17 cellular contexts compared by ENCODE assay signal in genomic region chr1:47174621-47175020, GRCh38. TPM values are rescaled to one million over a fixed set of nuclear protein-coding genes. Genes with fewer than 3 reads are reported as not detected.
DNase-seq lines count a peak whose midpoint lies in the region; FAIRE-seq and TF ChIP-seq lines count a peak whose summit lies in the region.
"Had no signal": no experiment of that assay in that cellular context is flagged by ENCODE, and none has a peak within 500 bp of the region (broad histone marks: within the 10 kb centered on the region; RNA-seq: fewer than 3 reads in every experiment).

No MANE protein-coding gene starts in this region.

- TF ChIP-seq EP300 in H1 (IDR thresholded peaks at IDR 0.05; ENCODE audit: borderline replicate concordance in 1 of 2, low read depth in 2 of 2, low read length in 2 of 2) (no peak), stomach (IDR thresholded peaks at IDR 0.05) (no peak)

- 0 out of 2 replicates have a peak overlapping the region, but pooled peaks have one; percentile 62 for H2BK12ac ChIP-seq in H1 (ENCODE audit: low read depth, low read length)

- H3K18ac ChIP-seq in H1 (ENCODE audit: extremely low read depth, low read length): no peak overlapping the region

- no peak overlapping the region for H3K9ac ChIP-seq in H1 (replicated peaks in 1 of 4; ENCODE audit: extremely low read depth in 1 of 4, low read depth in 3 of 4, low read length in 3 of 4)
- H3K9ac ChIP-seq: GM23248, KMS-11, SK-N-SH had no signal

- no peak overlapping the region for H2BK120ac ChIP-seq in H1 (replicated peaks; ENCODE audit: low read depth, low read length)

- H3K4me3 ChIP-seq in H1 (ENCODE audit: extremely low read depth in 1 of 4, insufficient read depth in 2 of 4, low read depth in 3 of 4, low read length in 4 of 4) (no peak overlapping the region), stomach (no peak overlapping the region)
- H3K4me3 ChIP-seq: GM12878, PC-9 had no signal

- no peak overlapping the region for H3K4me2 ChIP-seq in H1 (ENCODE audit: insufficient read depth in 1 of 2, low read depth in 2 of 2, low read length in 2 of 2)
- H3K4me2 ChIP-seq: KMS-11, SK-N-SH had no signal

- H3K79me1 ChIP-seq in H1 (ENCODE audit: low read depth, low read length): no peaks in the 10 kb centered on the region

- H3K27ac ChIP-seq in H1 (ENCODE audit: low read depth, low read length) (no peak overlapping the region), stomach (no peak overlapping the region)
- H3K27ac ChIP-seq: GM23248, KMS-11, PC-9 had no signal

- H3K23ac ChIP-seq in H1 (ENCODE audit: insufficient read length): no peak overlapping the region

- H2BK15ac ChIP-seq in H1 (ENCODE audit: low read length): no peak overlapping the region

- H3K36me3 ChIP-seq in H1 (ENCODE audit: control insufficient read depth in 2 of 4, insufficient read depth in 4 of 4, low read length in 3 of 4): no peaks in the 10 kb centered on the region
- no peaks in the 10 kb centered on the region for H3K36me3 ChIP-seq in stomach
- H3K36me3 ChIP-seq: BE2C had no signal

- peaks cover 0 to 8% (median 1%) of the 10 kb centered on the region in 4 experiments; a peak in 3 of 7 replicates for H3K4me1 ChIP-seq in H1 (replicated peaks in 1 of 4; ENCODE audit: control insufficient read depth in 3 of 4, insufficient read depth in 4 of 4, low read length in 3 of 4)
- H3K4me1 ChIP-seq in stomach: peaks cover 4 to 13% (median 11%) of the 10 kb centered on the region in 4 donors
- H3K4me1 ChIP-seq: BE2C had no signal

- intact Hi-C loops in activated CD4-positive, alpha-beta memory T cell treated with anti-CD3 and anti-CD28 coated beads for 36 hours (cut with micrococcal nuclease): loop anchor here (5.0 to 10.0 kb wide), 5 partner anchors 140 to 553 kb away; partner anchors contain the start of gene STIL
- intact Hi-C loops in stomach (cut with DNase I; ENCODE audit: low total_unique reads): no loop called here

- H3K79me2 ChIP-seq in H1 (ENCODE audit: control insufficient read depth in 1 of 2, insufficient read depth in 2 of 2, low read length in 2 of 2): no peaks in the 10 kb centered on the region

- TF ChIP-seq POLR2A in H1 (IDR thresholded peaks at IDR 0.05; ENCODE audit: control extremely low read depth in 1 of 2, low read depth in 2 of 2, low read length in 2 of 2) (no peak), stomach (IDR thresholded peaks at IDR 0.05) (no peak)

- no peak overlapping the region for H3K56ac ChIP-seq in H1 (replicated peaks; ENCODE audit: insufficient read length, low read depth, low read length)

- no peaks in the 10 kb centered on the region for H3K9me3 ChIP-seq in H1 (ENCODE audit: insufficient read depth in 2 of 2, low read depth in 1 of 2, low read length in 1 of 2)
- H3K9me3 ChIP-seq in stomach: peaks cover 0 to 11% (median 7%) of the 10 kb centered on the region in 4 donors
- H3K9me3 ChIP-seq: BE2C, SK-N-SH had no signal

- H4K20me1 ChIP-seq in H1 (replicated peaks in 1 of 2; ENCODE audit: control insufficient read depth in 1 of 2, insufficient read depth in 2 of 2, low read length in 2 of 2): no peaks in the 10 kb centered on the region

- peaks cover 7% of the 10 kb centered on the region for H3K4me1 Mint-ChIP-seq in activated CD4-positive, alpha-beta memory T cell treated with anti-CD3 and anti-CD28 coated beads, Interleukin-2, amount 10 ng/mL, durations not matched to agents 7 days and 5 days
- H3K4me1 Mint-ChIP-seq in activated CD4-positive, alpha-beta memory T cell treated with anti-CD3 and anti-CD28 coated beads for 36 hours (ENCODE audit: low read depth): peaks cover 7% of the 10 kb centered on the region

- peaks cover 15% of the 10 kb centered on the region for H3K27me3 Mint-ChIP-seq in activated CD4-positive, alpha-beta memory T cell treated with anti-CD3 and anti-CD28 coated beads, Interleukin-2, amount 10 ng/mL, durations not matched to agents 7 days and 5 days
- peaks cover 22% of the 10 kb centered on the region for H3K27me3 Mint-ChIP-seq in activated CD4-positive, alpha-beta memory T cell treated with anti-CD3 and anti-CD28 coated beads for 36 hours

- H2BK5ac ChIP-seq in H1 (ENCODE audit: low read depth, low read length): no peak overlapping the region

- H2AK5ac ChIP-seq in H1 (ENCODE audit: low read depth, low read length): no peak overlapping the region

- no peak overlapping the region for H4K8ac ChIP-seq in H1 (ENCODE audit: extremely low read depth, insufficient read depth, low read length)

- CTCF ChIA-PET in activated CD4-positive, alpha-beta memory T cell treated with anti-CD3 and anti-CD28 coated beads, Interleukin-2, amount 10 ng/mL, durations not matched to agents 7 days and 5 days (lab: Charles Lee): interaction anchor here (0.9 to 3.2 kb wide), 4 partner anchors 9 to 91 kb away, joined by 3 to 19 read pairs (median 6); no protein-coding TSS in a partner anchor
- CTCF ChIA-PET in activated CD4-positive, alpha-beta memory T cell treated with anti-CD3 and anti-CD28 coated beads for 36 hours (lab: Charles Lee): interaction anchor here (0.6 to 6.4 kb wide), 12 partner anchors 10 to 552 kb away, joined by 3 to 68 read pairs (median 4); partner anchors contain the start of genes FOXD2, PDZK1IP1 and STIL
- CTCF ChIA-PET in H1 (lab: Charles Lee; ENCODE audit: partially characterized antibody): interaction anchor here (0.7 to 14.4 kb wide), 34 partner anchors 9 to 680 kb away, joined by 3 to 207 read pairs (median 5); partner anchors contain the start of genes PDZK1IP1 and STIL

- H3K36me3 Mint-ChIP-seq in activated CD4-positive, alpha-beta memory T cell treated with anti-CD3 and anti-CD28 coated beads, Interleukin-2, amount 10 ng/mL, durations not matched to agents 7 days and 5 days (ENCODE audit: low read depth): no peaks in the 10 kb centered on the region
- H3K36me3 Mint-ChIP-seq in activated CD4-positive, alpha-beta memory T cell treated with anti-CD3 and anti-CD28 coated beads for 36 hours: no peaks in the 10 kb centered on the region

- no peak overlapping the region for H2AFZ ChIP-seq in H1 (ENCODE audit: low read length)
- H2AFZ ChIP-seq: GM23248, PC-9 had no signal

- no peak overlapping the region for H4K91ac ChIP-seq in H1 (replicated peaks; ENCODE audit: insufficient read length, low read length)

- peaks cover 2% of the 10 kb centered on the region; the same call in 1 of the 2 replicates for H3K23me2 ChIP-seq in H1 (ENCODE audit: low read depth, low read length)

- H3K27me3 ChIP-seq in H1 (replicated peaks in 1 of 4; ENCODE audit: control insufficient read depth in 3 of 4, extremely low read depth in 1 of 4, insufficient read depth in 3 of 4, low read length in 3 of 4) (peaks cover 0 to under 1% (median under 1%) of the 10 kb centered on the region in 4 experiments; a peak in 3 of 7 replicates), stomach (peaks cover 0 to 12% (median 0%) of the 10 kb centered on the region in 3 donors)
- H3K27me3 ChIP-seq: BE2C had no signal

- H3K4me3 Mint-ChIP-seq in activated CD4-positive, alpha-beta memory T cell treated with anti-CD3 and anti-CD28 coated beads, Interleukin-2, amount 10 ng/mL, durations not matched to agents 7 days and 5 days: no peak overlapping the region
- no peak overlapping the region for H3K4me3 Mint-ChIP-seq in activated CD4-positive, alpha-beta memory T cell treated with anti-CD3 and anti-CD28 coated beads for 36 hours

- peak; percentile 10 for DNase-seq in activated CD4-positive, alpha-beta memory T cell treated with anti-CD3 and anti-CD28 coated beads, Interleukin-2, amount 10 ng/mL, durations not matched to agents 7 days and 5 days
- no peak for DNase-seq in activated CD4-positive, alpha-beta memory T cell treated with anti-CD3 and anti-CD28 coated beads for 36 hours
- peak; percentile 1 for DNase-seq in H4 (ENCODE audit: low spot score)
- peak in 1 of 2 experiments; percentile 40 for DNase-seq in H1 (ENCODE audit: low read depth in 1 of 2, low spot score in 2 of 2)
- DNase-seq in stomach: peak; percentile 7
- no peak for DNase-seq in HuH-7 (ENCODE audit: low spot score)
- no peak for DNase-seq in COR-L47 (lab: John Stamatoyannopoulos, UW)
- no peak for DNase-seq in NCI-H345 treated with DMSO at 0.1 percent for 48 hours (lab: John Stamatoyannopoulos, UW; ENCODE audit: unreplicated experiment)
- DNase-seq: SIG-M5 had no signal

- no peak overlapping the region for H3K27ac Mint-ChIP-seq in activated CD4-positive, alpha-beta memory T cell treated with anti-CD3 and anti-CD28 coated beads, Interleukin-2, amount 10 ng/mL, durations not matched to agents 7 days and 5 days
- H3K27ac Mint-ChIP-seq in activated CD4-positive, alpha-beta memory T cell treated with anti-CD3 and anti-CD28 coated beads for 36 hours: no peak overlapping the region

- TF ChIP-seq RAD21 in H1 (IDR thresholded peaks at IDR 0.05 in 1 of 2, conservative IDR thresholded peaks at IDR 0.05 in 1 of 2; ENCODE audit: low read depth in 2 of 2, low read length in 2 of 2): no peak

- POLR2A ChIA-PET in activated CD4-positive, alpha-beta memory T cell treated with anti-CD3 and anti-CD28 coated beads, Interleukin-2, amount 10 ng/mL, durations not matched to agents 7 days and 5 days (lab: Charles Lee): no interaction called here
- POLR2A ChIA-PET in activated CD4-positive, alpha-beta memory T cell treated with anti-CD3 and anti-CD28 coated beads for 36 hours (lab: Charles Lee): interaction anchor here (1.4 kb wide), 1 partner anchor 18 kb away, joined by 4 read pairs; no protein-coding TSS in a partner anchor
- POLR2A ChIA-PET in H1 (lab: Charles Lee; ENCODE audit: partially characterized antibody): no interaction called here

- H3K14ac ChIP-seq in H1 (ENCODE audit: insufficient read length): no peak overlapping the region

- FAIRE-seq in H1 (lab: Jason Lieb, UNC): no peak

- H2BK20ac ChIP-seq in H1 (ENCODE audit: low read length): no peak overlapping the region

- H3K9me3 Mint-ChIP-seq in activated CD4-positive, alpha-beta memory T cell treated with anti-CD3 and anti-CD28 coated beads, Interleukin-2, amount 10 ng/mL, durations not matched to agents 7 days and 5 days: no peaks in the 10 kb centered on the region
- peaks cover 2% of the 10 kb centered on the region for H3K9me3 Mint-ChIP-seq in activated CD4-positive, alpha-beta memory T cell treated with anti-CD3 and anti-CD28 coated beads for 36 hours

- H4K5ac ChIP-seq in H1 (ENCODE audit: insufficient read length, low read depth, low read length): no peak overlapping the region

- TF ChIP-seq CTCF in H1 (IDR thresholded peaks at IDR 0.05; ENCODE audit: control extremely low read depth in 1 of 3, insufficient read depth in 1 of 3, low read depth in 1 of 3, low read length in 3 of 3): no peak
- TF ChIP-seq CTCF in stomach (IDR thresholded peaks at IDR 0.05): no peak

- H3K4ac ChIP-seq in H1 (replicated peaks; ENCODE audit: insufficient read length, low read depth, low read length): no peak overlapping the region

RNA-seq across cellular contexts. Expression of gene PDZK1IP1, which starts 15.2 kb away (rescaled TPM):
- not detected for total RNA-seq in activated CD4-positive, alpha-beta memory T cell treated with anti-CD3 and anti-CD28 coated beads, Interleukin-2, amount 10 ng/mL, durations not matched to agents 7 days and 5 days
- not detected for total RNA-seq in activated CD4-positive, alpha-beta memory T cell treated with anti-CD3 and anti-CD28 coated beads for 36 hours
- total RNA-seq in H4 (2014; rRNA removed; shearing (Covaris generic)): not detected in 2 replicates
- not detected in 2 replicates for total RNA-seq in H1 (2021; fragmentation: NEBNext Ultra II Directional; extraction: Animal tissue kit (Norgen Biotek cat#: 25700))
- 0.17 TPM in 1 of 2 replicates, not detected in the other for polyA plus RNA-seq in H1 (2011; rRNA removed)
- not detected for polyA plus RNA-seq in H1 (2011; cell fraction: cytosol; rRNA removed)
- 0.20 TPM for polyA plus RNA-seq in H1 (2011; cell fraction: nucleus; rRNA removed)
- not detected in 4 replicates for polyA plus RNA-seq in H1 (2012, experiment 1 of 2)
- not detected for polyA plus RNA-seq in H1 (2012, experiment 2 of 2)
- polyA plus RNA-seq in H1 (2013, experiment 1 of 2): not detected
- polyA plus RNA-seq in H1 (2013, experiment 2 of 2): not detected
- not detected in 2 replicates for polyA minus RNA-seq in H1 (2011; rRNA and poly(A)+ RNA removed)
- polyA minus RNA-seq in H1 (2011; cell fraction: cytosol; rRNA and poly(A)+ RNA removed): not detected
- polyA minus RNA-seq in H1 (2011; cell fraction: nucleus; rRNA and poly(A)+ RNA removed): not detected
- total RNA-seq in stomach: 100 to 1,000 TPM in 2 of 5 donors, 1 to 10 TPM in 1, under 1 TPM in 1, not detected in 1; 0.87 to 292 (median 69.0) TPM
- polyA plus RNA-seq in stomach: 100 to 1,000 TPM in 2 of 3 donors, 10 to 100 TPM in 1; 43.7 to 169 (median 163) TPM
- total RNA-seq: GM12878, GM23248, HT1080 had no signal
- polyA plus RNA-seq: GM12878, GM23248, SK-N-SH had no signal

RNA-seq across cellular contexts. Expression of gene CYP4A22, which starts 37.4 kb away (rescaled TPM):
- not detected for total RNA-seq in activated CD4-positive, alpha-beta memory T cell treated with anti-CD3 and anti-CD28 coated beads, Interleukin-2, amount 10 ng/mL, durations not matched to agents 7 days and 5 days
- not detected for total RNA-seq in activated CD4-positive, alpha-beta memory T cell treated with anti-CD3 and anti-CD28 coated beads for 36 hours
- not detected in 2 replicates for total RNA-seq in H4 (2014; rRNA removed; shearing (Covaris generic))
- total RNA-seq in H1 (2021; fragmentation: NEBNext Ultra II Directional; extraction: Animal tissue kit (Norgen Biotek cat#: 25700)): not detected in 2 replicates
- polyA plus RNA-seq in H1 (2011; rRNA removed) (0.03 TPM in 1 of 2 replicates, not detected in the other), stomach (not detected)
- not detected for polyA plus RNA-seq in H1 (2011; cell fraction: cytosol; rRNA removed)
- polyA plus RNA-seq in H1 (2011; cell fraction: nucleus; rRNA removed): not detected
- polyA plus RNA-seq in H1 (2012, experiment 1 of 2): 0.08 TPM in 1 of 4 replicates, not detected in the others
- polyA plus RNA-seq in H1 (2012, experiment 2 of 2): not detected
- polyA plus RNA-seq in H1 (2013, experiment 1 of 2): not detected
- not detected for polyA plus RNA-seq in H1 (2013, experiment 2 of 2)
- polyA minus RNA-seq in H1 (2011; rRNA and poly(A)+ RNA removed): not detected in 2 replicates
- not detected for polyA minus RNA-seq in H1 (2011; cell fraction: cytosol; rRNA and poly(A)+ RNA removed)
- polyA minus RNA-seq in H1 (2011; cell fraction: nucleus; rRNA and poly(A)+ RNA removed): not detected
- not detected for total RNA-seq in stomach
- total RNA-seq: A172, GM12878, GM23248, HT1080, PC-9 had no signal
- polyA plus RNA-seq: GM12878, GM23248, SK-N-SH had no signal

RNA-seq across cellular contexts. Expression of gene TAL1, which starts 57.4 kb away (rescaled TPM):
- not detected for total RNA-seq in activated CD4-positive, alpha-beta memory T cell treated with anti-CD3 and anti-CD28 coated beads, Interleukin-2, amount 10 ng/mL, durations not matched to agents 7 days and 5 days
- under 1 TPM in 1 of 2 experiments, not detected in 1; 0.07 TPM for total RNA-seq in activated CD4-positive, alpha-beta memory T cell treated with anti-CD3 and anti-CD28 coated beads for 36 hours
- total RNA-seq in H4 (2014; rRNA removed; shearing (Covaris generic)): 0.10 and 0.27 TPM in 2 replicates
- 0.15 TPM in 1 of 2 replicates, not detected in the other for total RNA-seq in H1 (2021; fragmentation: NEBNext Ultra II Directional; extraction: Animal tissue kit (Norgen Biotek cat#: 25700))
- polyA plus RNA-seq in H1 (2011; rRNA removed): 0.06 and 0.09 TPM in 2 replicates
- 0.12 TPM for polyA plus RNA-seq in H1 (2011; cell fraction: cytosol; rRNA removed)
- 0.10 TPM for polyA plus RNA-seq in H1 (2011; cell fraction: nucleus; rRNA removed)
- polyA plus RNA-seq in H1 (2012, experiment 1 of 2): 0.05 to 0.11 TPM (median 0.06 TPM) in 3 of 4 replicates, not detected in the other
- 0.05 TPM for polyA plus RNA-seq in H1 (2012, experiment 2 of 2)
- polyA plus RNA-seq in H1 (2013, experiment 1 of 2): not detected
- 0.02 TPM for polyA plus RNA-seq in H1 (2013, experiment 2 of 2)
- polyA minus RNA-seq in H1 (2011; rRNA and poly(A)+ RNA removed): 0.10 and 0.28 TPM in 2 replicates
- not detected for polyA minus RNA-seq in H1 (2011; cell fraction: cytosol; rRNA and poly(A)+ RNA removed)
- polyA minus RNA-seq in H1 (2011; cell fraction: nucleus; rRNA and poly(A)+ RNA removed): not detected
- 1 to 10 TPM in 3 of 5 donors, under 1 TPM in 1, not detected in 1; under 0.01 to 4.5 (median 3.5) TPM for total RNA-seq in stomach
- 1 to 10 TPM in 2 of 3 donors, under 1 TPM in 1; 0.98 to 1.5 (median 1.2) TPM for polyA plus RNA-seq in stomach
- total RNA-seq: A172, GM23248, PC-9 had no signal
- polyA plus RNA-seq: GM12878, GM23248, SK-N-SH had no signal

Comparison
In these comparisons a context has a peak if more than half of its experiments do, and no peak if none do; other contexts are left out.
1. DNase-seq: peak in activated CD4-positive, alpha-beta memory T cell treated with anti-CD3 and anti-CD28 coated beads, Interleukin-2, amount 10 ng/mL, durations not matched to agents 7 days and 5 days (single experiment), H4 (single experiment) and stomach (single experiment); none in activated CD4-positive, alpha-beta memory T cell treated with anti-CD3 and anti-CD28 coated beads for 36 hours (single experiment), HuH-7 (single experiment), COR-L47 (single experiment) and NCI-H345 treated with DMSO at 0.1 percent for 48 hours (single experiment).